In the genomic region with DNA sequence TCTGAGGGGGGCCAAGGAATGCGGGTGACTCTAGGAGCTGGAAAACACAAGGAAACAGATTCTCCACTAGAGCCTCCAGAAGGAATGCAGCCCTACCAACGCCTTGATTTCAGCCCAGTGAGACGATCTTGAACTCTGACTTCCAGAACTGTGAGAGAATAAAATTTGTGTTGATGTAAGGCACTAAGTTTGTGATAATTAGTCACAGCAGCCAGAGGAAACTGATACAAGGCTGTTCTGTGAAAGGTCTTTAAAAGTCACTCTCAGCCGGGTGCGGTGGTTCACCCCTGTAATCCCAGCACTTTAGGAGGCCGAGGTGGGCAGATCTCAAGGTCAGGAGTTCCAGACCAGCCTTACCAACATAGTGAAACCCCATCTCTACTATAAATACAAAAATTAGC, we compare ENCODE assay signal across 27 cellular contexts.
"Had no signal": no experiment of that assay in that cellular context is flagged by ENCODE, and none has a peak within 500 bp of the region (broad histone marks: within the 10 kb centered on the region; RNA-seq: fewer than 3 reads in every experiment).

No MANE protein-coding gene starts in this region.

- H3K27ac ChIP-seq: body of pancreas, coronary artery, dorsolateral prefrontal cortex, left lung, lower lobe of right lung, neural progenitor cell, stomach, thyroid gland, upper lobe of right lung had no signal

- DNase-seq: activated B cell treated with CpG ODN at 0.5 μM for 24 hours; activated CD8-positive, alpha-beta memory T cell treated with anti-CD3 and anti-CD28 coated beads, Interleukin-2, amount 10 ng/mL, durations not matched to agents 7 days and 5 days; activated CD8-positive, alpha-beta T cell treated with anti-CD3 and anti-CD28 coated beads, Interleukin-2, amount 10 ng/mL, durations not matched to agents 7 days and 5 days; activated naive CD4-positive, alpha-beta T cell treated with Interleukin-2 at 50 U/mL for 16 hours; activated T-cell treated with anti-CD3 and anti-CD28 coated beads, Interleukin-2, amount 50 U/mL, for 72 hours; anterior cingulate cortex; body of pancreas; dorsolateral prefrontal cortex; effector memory CD4-positive, alpha-beta T cell; head of caudate nucleus; hippocampal formation; immature natural killer cell; left lung; lower lobe of right lung; mesenchymal stem cell; naive thymus-derived CD8-positive, alpha-beta T cell; stimulated activated CD4-positive, alpha-beta T cell treated with anti-CD3 and anti-CD28 coated beads, Interleukin-15, amount 100 ng/mL, for 24 hours; stimulated activated CD4-positive, alpha-beta T cell treated with anti-CD3 and anti-CD28 coated beads, Interleukin-2, amount 100 ng/mL, for 24 hours; stimulated activated naive B cell treated with anti-CD40 and anti-IgM and Interleukin-4, amounts not matched to agents 10 μg/mL and 1 μg/mL and 100 μg/mL, for 72 hours; stomach; T-helper 1 cell; thyroid gland; upper lobe of right lung had no signal

- H3K4me3 ChIP-seq: body of pancreas, coronary artery, dorsolateral prefrontal cortex, left lung, lower lobe of right lung, neural progenitor cell, stomach, thyroid gland, upper lobe of right lung had no signal

- H3K4me1 Mint-ChIP-seq: activated B cell treated with CpG ODN at 0.5 μM for 24 hours; activated CD8-positive, alpha-beta memory T cell treated with anti-CD3 and anti-CD28 coated beads, Interleukin-2, amount 10 ng/mL, durations not matched to agents 7 days and 5 days; immature natural killer cell; stimulated activated naive B cell treated with anti-CD40 and anti-IgM and Interleukin-4, amounts not matched to agents 10 μg/mL and 1 μg/mL and 100 μg/mL, for 72 hours had no signal

- H3K9ac ChIP-seq: neural progenitor cell had no signal

- H3K36me3 ChIP-seq: left lung, lower lobe of right lung, neural progenitor cell, stomach, thyroid gland, upper lobe of right lung had no signal

- H3K9me3 ChIP-seq: thyroid gland had no signal

- H3K27ac Mint-ChIP-seq: activated B cell treated with CpG ODN at 0.5 μM for 24 hours; activated CD8-positive, alpha-beta memory T cell treated with anti-CD3 and anti-CD28 coated beads, Interleukin-2, amount 10 ng/mL, durations not matched to agents 7 days and 5 days; activated CD8-positive, alpha-beta T cell treated with anti-CD3 and anti-CD28 coated beads, Interleukin-2, amount 10 ng/mL, durations not matched to agents 7 days and 5 days; activated naive CD8-positive, alpha-beta T cell; activated T-cell treated with anti-CD3 and anti-CD28 coated beads, Interleukin-2, amount 50 U/mL, for 72 hours; immature natural killer cell; neural progenitor cell; stimulated activated naive B cell treated with anti-CD40 and anti-IgM and Interleukin-4, amounts not matched to agents 10 μg/mL and 1 μg/mL and 100 μg/mL, for 72 hours; T-helper 2 cell treated with Interferon-gamma antibody and Interleukin-4, amounts not matched to agents 5 μg/mL and 100 μg/mL, for 36 hours had no signal

- H3K4me3 Mint-ChIP-seq: activated B cell treated with CpG ODN at 0.5 μM for 24 hours; activated CD8-positive, alpha-beta memory T cell treated with anti-CD3 and anti-CD28 coated beads, Interleukin-2, amount 10 ng/mL, durations not matched to agents 7 days and 5 days; activated CD8-positive, alpha-beta T cell treated with anti-CD3 and anti-CD28 coated beads, Interleukin-2, amount 10 ng/mL, durations not matched to agents 7 days and 5 days; activated naive CD8-positive, alpha-beta T cell; activated T-cell treated with anti-CD3 and anti-CD28 coated beads, Interleukin-2, amount 50 U/mL, for 72 hours; immature natural killer cell; naive thymus-derived CD8-positive, alpha-beta T cell; stimulated activated naive B cell treated with anti-CD40 and anti-IgM and Interleukin-4, amounts not matched to agents 10 μg/mL and 1 μg/mL and 100 μg/mL, for 72 hours; T-helper 2 cell treated with Interferon-gamma antibody and Interleukin-4, amounts not matched to agents 5 μg/mL and 100 μg/mL, for 36 hours had no signal

- H3K4me1 ChIP-seq: body of pancreas, left lung, lower lobe of right lung, neural progenitor cell, stomach, upper lobe of right lung had no signal

- ATAC-seq: activated CD8-positive, alpha-beta memory T cell treated with anti-CD3 and anti-CD28 coated beads, Interleukin-2, amount 10 ng/mL, durations not matched to agents 7 days and 5 days; activated CD8-positive, alpha-beta T cell treated with anti-CD3 and anti-CD28 coated beads, Interleukin-2, amount 10 ng/mL, durations not matched to agents 7 days and 5 days; activated T-cell treated with anti-CD3 and anti-CD28 coated beads, Interleukin-2, amount 50 U/mL, for 72 hours; body of pancreas; left lung; lower lobe of right lung; naive thymus-derived CD8-positive, alpha-beta T cell; stimulated activated naive B cell treated with anti-CD40 and anti-IgM and Interleukin-4, amounts not matched to agents 10 μg/mL and 1 μg/mL and 100 μg/mL, for 72 hours; upper lobe of right lung had no signal

- H2AFZ ChIP-seq: neural progenitor cell had no signal

- H3K36me3 Mint-ChIP-seq: activated CD8-positive, alpha-beta memory T cell treated with anti-CD3 and anti-CD28 coated beads, Interleukin-2, amount 10 ng/mL, durations not matched to agents 7 days and 5 days; immature natural killer cell had no signal

- H3K4me2 ChIP-seq: neural progenitor cell had no signal

- H3K27me3 ChIP-seq: body of pancreas, dorsolateral prefrontal cortex, neural progenitor cell, thyroid gland, upper lobe of right lung had no signal
